ENCODE assay signal across 15 cellular contexts in the genomic region with DNA sequence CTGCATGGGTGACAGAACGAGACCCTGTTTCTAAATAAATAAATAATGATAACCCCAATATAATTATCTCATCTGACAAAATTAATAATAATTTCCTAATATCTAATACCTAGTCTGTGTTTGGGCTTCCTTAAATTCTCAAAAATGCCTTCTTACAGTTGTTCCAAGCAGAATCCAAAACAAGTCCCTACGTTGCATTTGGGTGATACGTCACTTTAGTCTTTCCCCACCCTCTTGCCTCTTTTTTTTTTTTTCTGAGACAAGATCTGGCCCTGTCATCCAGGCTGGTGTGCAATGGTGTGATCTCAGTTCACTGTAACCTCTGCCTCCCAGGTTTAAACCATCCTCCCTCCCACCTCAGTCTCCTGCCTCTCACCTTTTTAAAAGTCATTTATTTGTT. TPM values are rescaled to one million over a fixed set of nuclear protein-coding genes. Genes with fewer than 3 reads are reported as not detected.
DNase-seq lines count a peak whose midpoint lies in the region; ATAC-seq and TF ChIP-seq lines count a peak whose summit lies in the region.
"Had no signal": no experiment of that assay in that cellular context is flagged by ENCODE, and none has a peak within 500 bp of the region (broad histone marks: within the 10 kb centered on the region; RNA-seq: fewer than 3 reads in every experiment).

No MANE protein-coding gene starts in this region.

- DNase-seq in GM23338 (ENCODE audit: low spot score): no peak
- DNase-seq in T-helper 17 cell: no peak
- DNase-seq in memory B cell (ENCODE audit: low spot score in 2 of 2): no peak
- DNase-seq in effector CD8-positive, alpha-beta T cell (lab: John Stamatoyannopoulos, UW): no peak
- no peak for DNase-seq in hippocampal formation (lab: John Stamatoyannopoulos, UW)
- DNase-seq in HPDE6-E6E7 (ENCODE audit: extremely low spot score): no peak
- DNase-seq: 8988T; Calu3; CD8-positive, alpha-beta T cell; DMS79 treated with DMSO at 0.1 percent for 48 hours; GF-D8; GM23248 had no signal

- H3K36me3 ChIP-seq in GM23338 (ENCODE audit: insufficient read depth): no peaks in the 10 kb centered on the region

- H3K9me3 Mint-ChIP-seq in GM23338: no peaks in the 10 kb centered on the region
- no peaks in the 10 kb centered on the region for H3K9me3 Mint-ChIP-seq in memory B cell
- H3K9me3 Mint-ChIP-seq: CD8-positive, alpha-beta T cell had no signal

- H3K27me3 Mint-ChIP-seq in GM23338 (ENCODE audit: insufficient read depth, low read depth, poor library complexity) (peaks cover 3% of the 10 kb centered on the region), T-helper 17 cell (no peaks in the 10 kb centered on the region), memory B cell (no peaks in the 10 kb centered on the region)

- no peaks in the 10 kb centered on the region for H3K9me2 ChIP-seq in GM23338 (ENCODE audit: insufficient read depth)

- H3K36me3 Mint-ChIP-seq in GM23338 (ENCODE audit: low read depth) (peaks cover 31% of the 10 kb centered on the region; the same call in 2 of the 3 replicates), T-helper 17 cell (ENCODE audit: low read depth) (no peaks in the 10 kb centered on the region), memory B cell (peaks cover 4% of the 10 kb centered on the region)

- no peak overlapping the region for H3K27ac ChIP-seq in GM23338 (ENCODE audit: low read depth)
- H3K27ac ChIP-seq: BLaER1, GM23248 had no signal

- H2AFZ ChIP-seq in GM23338: no peak overlapping the region
- H2AFZ ChIP-seq: GM23248 had no signal

- no peaks in the 10 kb centered on the region for H3K27me3 ChIP-seq in GM23338 (ENCODE audit: insufficient read depth)
- H3K27me3 ChIP-seq: BLaER1 had no signal

- H3K79me2 ChIP-seq in GM23338 (replicated peaks; ENCODE audit: insufficient read depth): peaks cover 98% of the 10 kb centered on the region

- no peak overlapping the region for H3K4me3 ChIP-seq in GM23338
- H3K4me3 ChIP-seq: BLaER1, GM23248 had no signal

- H3K4me2 ChIP-seq in GM23338: no peak overlapping the region
- H3K4me2 ChIP-seq: BLaER1 had no signal

- no peaks in the 10 kb centered on the region for H3F3A ChIP-seq in GM23338 (replicated peaks; ENCODE audit: low read depth)

- no peak for TF ChIP-seq CTCF in GM23338 (conservative IDR thresholded peaks at IDR 0.05; ENCODE audit: low read depth in 2 of 2)

- ATAC-seq in GM23338 (no peak), T-helper 17 cell (no peak), memory B cell (ENCODE audit: low read depth) (no peak), GM19397 (IDR thresholded peaks at IDR 0.05; ENCODE audit: unreplicated experiment) (no peak)
- ATAC-seq: CD8-positive, alpha-beta T cell; HCT116 had no signal

- H3K27ac Mint-ChIP-seq in GM23338 (0 out of 2 replicates have a peak overlapping the region, but pooled peaks have one; percentile 62), T-helper 17 cell (peak overlapping the region; percentile 39), memory B cell (peak overlapping the region; percentile 14)
- H3K27ac Mint-ChIP-seq: CD8-positive, alpha-beta T cell had no signal

- peaks cover 23% of the 10 kb centered on the region for H4K20me1 ChIP-seq in GM23338 (replicated peaks; ENCODE audit: insufficient read depth)

- no peak overlapping the region for H3K4me3 Mint-ChIP-seq in GM23338
- H3K4me3 Mint-ChIP-seq in T-helper 17 cell: no peak overlapping the region
- H3K4me3 Mint-ChIP-seq in memory B cell: no peak overlapping the region
- H3K4me3 Mint-ChIP-seq: CD8-positive, alpha-beta T cell had no signal

- no peaks in the 10 kb centered on the region for H3K9me3 ChIP-seq in T-helper 17 cell (ENCODE audit: control insufficient read depth, low read length, poor library complexity, severe bottlenecking)

- peaks cover 7% of the 10 kb centered on the region; the same call in 1 of the 2 replicates for H3K4me1 ChIP-seq in GM23338 (ENCODE audit: insufficient read depth)

- H3K4me1 Mint-ChIP-seq in GM23338 (peaks cover 5% of the 10 kb centered on the region), T-helper 17 cell (peaks cover 13% of the 10 kb centered on the region), memory B cell (peaks cover 10% of the 10 kb centered on the region)

TF ChIP-seq in GM23338, 12 proteins besides CTCF, POLR2A, EP300 and RAD21:
- TF ChIP-seq EZH2phosphoT487 (IDR thresholded peaks at IDR 0.05; ENCODE audit: unreplicated experiment): no peak

RNA-seq across cellular contexts. Expression of a gene that starts 26.7 kb away (rescaled TPM):
- 51.5 and 51.9 TPM in 2 replicates for total RNA-seq in GM23338 (2014; rRNA removed; shearing (Covaris generic))
- 28.2 and 34.2 TPM in 2 replicates for polyA plus RNA-seq in GM23338 (2016; fragmentation: Nextera tagmentation; extraction: Ambion mirVana)
- 10 to 100 TPM; 46.4 to 54.9 TPM for total RNA-seq in T-helper 17 cell

RNA-seq across cellular contexts. Expression of a gene that starts 27.1 kb away (rescaled TPM):
- total RNA-seq in GM23338 (2014; rRNA removed; shearing (Covaris generic)): 24.0 and 32.4 TPM in 2 replicates
- polyA plus RNA-seq in GM23338 (2016; fragmentation: Nextera tagmentation; extraction: Ambion mirVana): 11.9 and 12.9 TPM in 2 replicates
- 1 to 10 TPM; 1.2 to 1.3 TPM for total RNA-seq in T-helper 17 cell

Comparison
In these comparisons a context has a peak if more than half of its experiments do, and no peak if none do; other contexts are left out.
1. RNA of a gene that starts 27.1 kb away (total RNA-seq): 24.0 to 32.4 TPM in GM23338; 1.2 to 1.3 TPM in T-helper 17 cell; every median in the first group is over 10 times any median in the second.
2. Peak in every context shown above with its lines, with median percentiles within 50 percentile points of each other: H3K27ac Mint-ChIP-seq.